In genomic region chr4:23718435-23718834, GRCh38 we compare ENCODE assay signal across 8 cellular contexts.
"Had no signal": no experiment of that assay in that cellular context is flagged by ENCODE, and none has a peak within 500 bp of the region (broad histone marks: within the 10 kb centered on the region; RNA-seq: fewer than 3 reads in every experiment).

No MANE protein-coding gene starts in this region.

- H3K27ac ChIP-seq: GM23248 had no signal

- H2AFZ ChIP-seq: GM23248 had no signal

- H3K4me3 ChIP-seq: GM23248 had no signal

- DNase-seq: GM23248, H9, HCEC 1CT, KBM-7 had no signal

- H3K27ac Mint-ChIP-seq: H9, IgD-negative memory B cell had no signal

- H3K4me1 Mint-ChIP-seq: IgD-negative memory B cell had no signal

- H3K27me3 Mint-ChIP-seq: IgD-negative memory B cell had no signal

- FAIRE-seq: H1, H54, HTR-8/SVneo had no signal

- H3K4me3 Mint-ChIP-seq: H9, IgD-negative memory B cell had no signal

- H3K9ac ChIP-seq: GM23248 had no signal
